1 cellular context compared by ENCODE assay signal in genomic region chr10:80205478-80206276, GRCh38.
A peak's percentile ranks its signal among the peaks of the same experiment; 100 is the strongest.
TF ChIP-seq lines count a peak whose summit lies in the region.

TSS of gene ANXA11 (minus strand) at chr10:80205537. CDS start at chr10:80172861, 32,676 bp downstream.

TF ChIP-seq in HepG2, 621 proteins besides CTCF, POLR2A, EP300 and RAD21 (continued from another document and continues in another):
- TF ChIP-seq, protein P1, sequence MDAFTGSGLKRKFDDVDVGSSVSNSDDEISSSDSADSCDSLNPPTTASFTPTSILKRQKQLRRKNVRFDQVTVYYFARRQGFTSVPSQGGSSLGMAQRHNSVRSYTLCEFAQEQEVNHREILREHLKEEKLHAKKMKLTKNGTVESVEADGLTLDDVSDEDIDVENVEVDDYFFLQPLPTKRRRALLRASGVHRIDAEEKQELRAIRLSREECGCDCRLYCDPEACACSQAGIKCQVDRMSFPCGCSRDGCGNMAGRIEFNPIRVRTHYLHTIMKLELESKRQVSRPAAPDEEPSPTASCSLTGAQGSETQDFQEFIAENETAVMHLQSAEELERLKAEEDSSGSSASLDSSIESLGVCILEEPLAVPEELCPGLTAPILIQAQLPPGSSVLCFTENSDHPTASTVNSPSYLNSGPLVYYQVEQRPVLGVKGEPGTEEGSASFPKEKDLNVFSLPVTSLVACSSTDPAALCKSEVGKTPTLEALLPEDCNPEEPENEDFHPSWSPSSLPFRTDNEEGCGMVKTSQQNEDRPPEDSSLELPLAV (CRISPR knock-in tag; conservative IDR thresholded peaks at IDR 0.05; ENCODE audit: low read depth): no peak
- no peak for TF ChIP-seq ZNF20 (CRISPR knock-in tag; IDR thresholded peaks at IDR 0.05)
- TF ChIP-seq, protein P2, sequence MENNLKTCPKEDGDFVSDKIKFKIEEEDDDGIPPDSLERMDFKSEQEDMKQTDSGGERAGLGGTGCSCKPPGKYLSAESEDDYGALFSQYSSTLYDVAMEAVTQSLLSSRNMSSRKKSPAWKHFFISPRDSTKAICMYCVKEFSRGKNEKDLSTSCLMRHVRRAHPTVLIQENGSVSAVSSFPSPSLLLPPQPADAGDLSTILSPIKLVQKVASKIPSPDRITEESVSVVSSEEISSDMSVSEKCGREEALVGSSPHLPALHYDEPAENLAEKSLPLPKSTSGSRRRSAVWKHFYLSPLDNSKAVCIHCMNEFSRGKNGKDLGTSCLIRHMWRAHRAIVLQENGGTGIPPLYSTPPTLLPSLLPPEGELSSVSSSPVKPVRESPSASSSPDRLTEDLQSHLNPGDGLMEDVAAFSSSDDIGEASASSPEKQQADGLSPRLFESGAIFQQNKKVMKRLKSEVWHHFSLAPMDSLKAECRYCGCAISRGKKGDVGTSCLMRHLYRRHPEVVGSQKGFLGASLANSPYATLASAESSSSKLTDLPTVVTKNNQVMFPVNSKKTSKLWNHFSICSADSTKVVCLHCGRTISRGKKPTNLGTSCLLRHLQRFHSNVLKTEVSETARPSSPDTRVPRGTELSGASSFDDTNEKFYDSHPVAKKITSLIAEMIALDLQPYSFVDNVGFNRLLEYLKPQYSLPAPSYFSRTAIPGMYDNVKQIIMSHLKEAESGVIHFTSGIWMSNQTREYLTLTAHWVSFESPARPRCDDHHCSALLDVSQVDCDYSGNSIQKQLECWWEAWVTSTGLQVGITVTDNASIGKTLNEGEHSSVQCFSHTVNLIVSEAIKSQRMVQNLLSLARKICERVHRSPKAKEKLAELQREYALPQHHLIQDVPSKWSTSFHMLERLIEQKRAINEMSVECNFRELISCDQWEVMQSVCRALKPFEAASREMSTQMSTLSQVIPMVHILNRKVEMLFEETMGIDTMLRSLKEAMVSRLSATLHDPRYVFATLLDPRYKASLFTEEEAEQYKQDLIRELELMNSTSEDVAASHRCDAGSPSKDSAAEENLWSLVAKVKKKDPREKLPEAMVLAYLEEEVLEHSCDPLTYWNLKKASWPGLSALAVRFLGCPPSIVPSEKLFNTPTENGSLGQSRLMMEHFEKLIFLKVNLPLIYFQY (CRISPR knock-in tag; IDR thresholded peaks at IDR 0.05; ENCODE audit: borderline replicate concordance): no peak
- TF ChIP-seq ARID4A (CRISPR knock-in tag; IDR thresholded peaks at IDR 0.05; ENCODE audit: borderline replicate concordance): peak; percentile 52; the same call in 1 of the 2 replicates
- peak; percentile 46 for TF ChIP-seq XRCC5 (optimal IDR thresholded peaks at IDR 0.05; ENCODE audit: low read length)
- TF ChIP-seq ZNF777 (CRISPR knock-in tag; IDR thresholded peaks at IDR 0.05): no peak
- no peak for TF ChIP-seq KDM1A (CRISPR knock-in tag; IDR thresholded peaks at IDR 0.05)
- TF ChIP-seq, protein P3, sequence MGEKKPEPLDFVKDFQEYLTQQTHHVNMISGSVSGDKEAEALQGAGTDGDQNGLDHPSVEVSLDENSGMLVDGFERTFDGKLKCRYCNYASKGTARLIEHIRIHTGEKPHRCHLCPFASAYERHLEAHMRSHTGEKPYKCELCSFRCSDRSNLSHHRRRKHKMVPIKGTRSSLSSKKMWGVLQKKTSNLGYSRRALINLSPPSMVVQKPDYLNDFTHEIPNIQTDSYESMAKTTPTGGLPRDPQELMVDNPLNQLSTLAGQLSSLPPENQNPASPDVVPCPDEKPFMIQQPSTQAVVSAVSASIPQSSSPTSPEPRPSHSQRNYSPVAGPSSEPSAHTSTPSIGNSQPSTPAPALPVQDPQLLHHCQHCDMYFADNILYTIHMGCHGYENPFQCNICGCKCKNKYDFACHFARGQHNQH (CRISPR knock-in tag; IDR thresholded peaks at IDR 0.05): peak; percentile 76; the same call in 1 of the 2 replicates
- 0 out of 2 replicates have a peak, but pooled peaks have one; percentile 37 for TF ChIP-seq ZNF766 (CRISPR knock-in tag; IDR thresholded peaks at IDR 0.05; ENCODE audit: borderline replicate concordance)
- no peak for TF ChIP-seq ZBTB20 (CRISPR knock-in tag; IDR thresholded peaks at IDR 0.05; ENCODE audit: borderline replicate concordance, low read depth)
- no peak for TF ChIP-seq CREB3 (CRISPR knock-in tag; IDR thresholded peaks at IDR 0.05)
- peak in 1 of 2 experiments; percentile 23; a peak in 1 of 4 replicates for TF ChIP-seq KLF16 (CRISPR knock-in tag; IDR thresholded peaks at IDR 0.05)
- peak; percentile 65 for TF ChIP-seq ELF1 (CRISPR knock-in tag; IDR thresholded peaks at IDR 0.05)
- TF ChIP-seq ZSCAN22 (CRISPR knock-in tag; IDR thresholded peaks at IDR 0.05): no peak
- TF ChIP-seq AKAP8 (CRISPR knock-in tag; IDR thresholded peaks at IDR 0.05): no peak
- TF ChIP-seq HNF4A (CRISPR knock-in tag; IDR thresholded peaks at IDR 0.05): no peak
- no peak for TF ChIP-seq SCMH1 (CRISPR knock-in tag; IDR thresholded peaks at IDR 0.05; ENCODE audit: borderline replicate concordance)
- no peak for TF ChIP-seq ZNF644 (CRISPR knock-in tag; IDR thresholded peaks at IDR 0.05; ENCODE audit: low read depth)
- TF ChIP-seq ZNF547 (CRISPR knock-in tag; IDR thresholded peaks at IDR 0.05): no peak
- TF ChIP-seq ZNF572 (CRISPR knock-in tag; IDR thresholded peaks at IDR 0.05): no peak
- TF ChIP-seq GMEB1 (CRISPR knock-in tag; IDR thresholded peaks at IDR 0.05; ENCODE audit: borderline replicate concordance): no peak
- TF ChIP-seq FIP1L1 (IDR thresholded peaks at IDR 0.05; ENCODE audit: borderline replicate concordance, insufficient read depth, low read depth, low read length): no peak
- TF ChIP-seq ERF (CRISPR knock-in tag; IDR thresholded peaks at IDR 0.05): no peak
- TF ChIP-seq, protein P4, sequence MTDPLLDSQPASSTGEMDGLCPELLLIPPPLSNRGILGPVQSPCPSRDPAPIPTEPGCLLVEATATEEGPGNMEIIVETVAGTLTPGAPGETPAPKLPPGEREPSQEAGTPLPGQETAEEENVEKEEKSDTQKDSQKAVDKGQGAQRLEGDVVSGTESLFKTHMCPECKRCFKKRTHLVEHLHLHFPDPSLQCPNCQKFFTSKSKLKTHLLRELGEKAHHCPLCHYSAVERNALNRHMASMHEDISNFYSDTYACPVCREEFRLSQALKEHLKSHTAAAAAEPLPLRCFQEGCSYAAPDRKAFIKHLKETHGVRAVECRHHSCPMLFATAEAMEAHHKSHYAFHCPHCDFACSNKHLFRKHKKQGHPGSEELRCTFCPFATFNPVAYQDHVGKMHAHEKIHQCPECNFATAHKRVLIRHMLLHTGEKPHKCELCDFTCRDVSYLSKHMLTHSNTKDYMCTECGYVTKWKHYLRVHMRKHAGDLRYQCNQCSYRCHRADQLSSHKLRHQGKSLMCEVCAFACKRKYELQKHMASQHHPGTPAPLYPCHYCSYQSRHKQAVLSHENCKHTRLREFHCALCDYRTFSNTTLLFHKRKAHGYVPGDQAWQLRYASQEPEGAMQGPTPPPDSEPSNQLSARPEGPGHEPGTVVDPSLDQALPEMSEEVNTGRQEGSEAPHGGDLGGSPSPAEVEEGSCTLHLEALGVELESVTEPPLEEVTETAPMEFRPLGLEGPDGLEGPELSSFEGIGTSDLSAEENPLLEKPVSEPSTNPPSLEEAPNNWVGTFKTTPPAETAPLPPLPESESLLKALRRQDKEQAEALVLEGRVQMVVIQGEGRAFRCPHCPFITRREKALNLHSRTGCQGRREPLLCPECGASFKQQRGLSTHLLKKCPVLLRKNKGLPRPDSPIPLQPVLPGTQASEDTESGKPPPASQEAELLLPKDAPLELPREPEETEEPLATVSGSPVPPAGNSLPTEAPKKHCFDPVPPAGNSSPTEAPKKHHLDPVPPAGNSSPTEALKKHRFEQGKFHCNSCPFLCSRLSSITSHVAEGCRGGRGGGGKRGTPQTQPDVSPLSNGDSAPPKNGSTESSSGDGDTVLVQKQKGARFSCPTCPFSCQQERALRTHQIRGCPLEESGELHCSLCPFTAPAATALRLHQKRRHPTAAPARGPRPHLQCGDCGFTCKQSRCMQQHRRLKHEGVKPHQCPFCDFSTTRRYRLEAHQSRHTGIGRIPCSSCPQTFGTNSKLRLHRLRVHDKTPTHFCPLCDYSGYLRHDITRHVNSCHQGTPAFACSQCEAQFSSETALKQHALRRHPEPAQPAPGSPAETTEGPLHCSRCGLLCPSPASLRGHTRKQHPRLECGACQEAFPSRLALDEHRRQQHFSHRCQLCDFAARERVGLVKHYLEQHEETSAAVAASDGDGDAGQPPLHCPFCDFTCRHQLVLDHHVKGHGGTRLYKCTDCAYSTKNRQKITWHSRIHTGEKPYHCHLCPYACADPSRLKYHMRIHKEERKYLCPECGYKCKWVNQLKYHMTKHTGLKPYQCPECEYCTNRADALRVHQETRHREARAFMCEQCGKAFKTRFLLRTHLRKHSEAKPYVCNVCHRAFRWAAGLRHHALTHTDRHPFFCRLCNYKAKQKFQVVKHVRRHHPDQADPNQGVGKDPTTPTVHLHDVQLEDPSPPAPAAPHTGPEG (CRISPR knock-in tag; IDR thresholded peaks at IDR 0.05): peak; percentile 100
- TF ChIP-seq SALL1 (CRISPR knock-in tag; IDR thresholded peaks at IDR 0.05): peak; percentile 74
- no peak for TF ChIP-seq HNRNPH1 (optimal IDR thresholded peaks at IDR 0.05; ENCODE audit: low read depth, low read length)
- TF ChIP-seq ZNF432 (CRISPR knock-in tag; IDR thresholded peaks at IDR 0.05; ENCODE audit: borderline replicate concordance): no peak
- no peak for TF ChIP-seq PCBP2 (optimal IDR thresholded peaks at IDR 0.05; ENCODE audit: low read depth, low read length, poor library complexity, severe bottlenecking)
- TF ChIP-seq ZMYM2 (CRISPR knock-in tag; IDR thresholded peaks at IDR 0.05): no peak
- TF ChIP-seq, protein P5, sequence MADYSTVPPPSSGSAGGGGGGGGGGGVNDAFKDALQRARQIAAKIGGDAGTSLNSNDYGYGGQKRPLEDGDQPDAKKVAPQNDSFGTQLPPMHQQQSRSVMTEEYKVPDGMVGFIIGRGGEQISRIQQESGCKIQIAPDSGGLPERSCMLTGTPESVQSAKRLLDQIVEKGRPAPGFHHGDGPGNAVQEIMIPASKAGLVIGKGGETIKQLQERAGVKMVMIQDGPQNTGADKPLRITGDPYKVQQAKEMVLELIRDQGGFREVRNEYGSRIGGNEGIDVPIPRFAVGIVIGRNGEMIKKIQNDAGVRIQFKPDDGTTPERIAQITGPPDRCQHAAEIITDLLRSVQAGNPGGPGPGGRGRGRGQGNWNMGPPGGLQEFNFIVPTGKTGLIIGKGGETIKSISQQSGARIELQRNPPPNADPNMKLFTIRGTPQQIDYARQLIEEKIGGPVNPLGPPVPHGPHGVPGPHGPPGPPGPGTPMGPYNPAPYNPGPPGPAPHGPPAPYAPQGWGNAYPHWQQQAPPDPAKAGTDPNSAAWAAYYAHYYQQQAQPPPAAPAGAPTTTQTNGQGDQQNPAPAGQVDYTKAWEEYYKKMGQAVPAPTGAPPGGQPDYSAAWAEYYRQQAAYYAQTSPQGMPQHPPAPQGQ (CRISPR knock-in tag; IDR thresholded peaks at IDR 0.05; ENCODE audit: borderline replicate concordance): no peak
- TF ChIP-seq MAFK (conservative IDR thresholded peaks at IDR 0.05 in 1 of 2, IDR thresholded peaks at IDR 0.05 in 1 of 2; ENCODE audit: low read length in 2 of 2): peak; percentile 95 to 97
- no peak for TF ChIP-seq CBX1 (IDR thresholded peaks at IDR 0.05; ENCODE audit: low read depth)
- no peak for TF ChIP-seq ZNF451 (CRISPR knock-in tag; IDR thresholded peaks at IDR 0.05)
- TF ChIP-seq WIZ (CRISPR knock-in tag; IDR thresholded peaks at IDR 0.05): no peak
- TF ChIP-seq ZFX (CRISPR knock-in tag; IDR thresholded peaks at IDR 0.05; ENCODE audit: low read depth): peak; percentile 58
- TF ChIP-seq, protein P6, sequence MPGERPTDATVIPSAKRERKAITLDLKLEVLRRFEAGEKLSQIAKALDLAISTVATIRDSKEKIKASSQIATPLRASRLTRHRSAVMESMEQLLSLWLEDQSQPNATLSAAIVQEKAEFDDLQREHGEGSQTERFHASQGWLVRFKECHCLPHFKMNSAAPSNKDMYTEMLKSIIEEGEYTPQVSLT (CRISPR knock-in tag; IDR thresholded peaks at IDR 0.05; ENCODE audit: borderline replicate concordance, low read depth): no peak
- no peak for TF ChIP-seq MTA3 (CRISPR knock-in tag; IDR thresholded peaks at IDR 0.05)
- TF ChIP-seq POLR2AphosphoS5 (IDR thresholded peaks at IDR 0.05; ENCODE audit: low read depth, low read length): peak; percentile 86
- no peak for TF ChIP-seq FOXC1 (CRISPR knock-in tag; IDR thresholded peaks at IDR 0.05; ENCODE audit: borderline replicate concordance)
- no peak; the same call in 1 of the 2 replicates for TF ChIP-seq ZNF44 (CRISPR knock-in tag; IDR thresholded peaks at IDR 0.05)
